In genomic region chr19:41439441-41440222, GRCh38 we compare ENCODE assay signal across 8 cellular contexts. TPM values are rescaled to one million over a fixed set of nuclear protein-coding genes. Genes with fewer than 3 reads are reported as not detected.
A peak's percentile ranks its signal among the peaks of the same experiment; 100 is the strongest.
DNase-seq lines count a peak whose midpoint lies in the region; ATAC-seq and TF ChIP-seq lines count a peak whose summit lies in the region.

TSS of gene DMAC2 (minus strand) at chr19:41439912. CDS start at chr19:41439899, 13 bp downstream.

- peak within 1 kb of the TSS; percentile 36 for H4K12ac ChIP-seq in trophoblast cell (ENCODE audit: low read depth, low read length)

- H3K4me3 ChIP-seq in SU-DHL-6 (ENCODE audit: insufficient read depth, low read length, poor library complexity, severe bottlenecking) (peak within 1 kb of the TSS; percentile 97), trophoblast cell (ENCODE audit: low read depth, low read length) (peak within 1 kb of the TSS; percentile 97), transverse colon (peak within 1 kb of the TSS; percentile 64 to 88 (median 80))

- H2BK12ac ChIP-seq in trophoblast cell (ENCODE audit: low read length): no peak within 1 kb of the TSS

- H3K79me1 ChIP-seq in trophoblast cell (ENCODE audit: low read length): peaks cover 2% of the 10 kb centered on the region

- H3K27ac ChIP-seq in SU-DHL-6 (ENCODE audit: low read depth, low read length) (peak within 1 kb of the TSS; percentile 52), adipose tissue (ENCODE audit: low read depth, low read length) (peak within 1 kb of the TSS; percentile 96), trophoblast cell (ENCODE audit: low read depth, low read length) (peak within 1 kb of the TSS; percentile 75), transverse colon (peak within 1 kb of the TSS; percentile 94 to 99 (median 97))

- in situ Hi-C loops in transverse colon (cut with MboI; ENCODE audit: low pct_ligation_motif_present in 1 of 4, low pct_unique_long_range_greater_than_20kb in 1 of 4, low sequenced_read_pairs in 3 of 4): loop anchor here in 1 of 4 donors (10.0 kb wide), 1 partner anchor 135 kb away; the partner anchor contains the start of gene CEACAM21

- intact Hi-C loops in cardiac septum (cut with DNase I) (loop anchor here (2.0 to 5.0 kb wide), 2 partner anchors 43 to 232 kb away; partner anchors contain the start of genes BCKDHA and EXOSC5), transverse colon (cut with DNase I; ENCODE audit: low total_unique reads) (no loop called here)

- no peaks in the 10 kb centered on the region for H3K9me2 ChIP-seq in SU-DHL-6 (replicated peaks; ENCODE audit: insufficient read depth, low read length)

- H3K23ac ChIP-seq in trophoblast cell (ENCODE audit: low read length): no peak within 1 kb of the TSS

- peak within 1 kb of the TSS; percentile 89 for H4K8ac ChIP-seq in trophoblast cell (ENCODE audit: low read depth, low read length)

- TF ChIP-seq EP300 in transverse colon (IDR thresholded peaks at IDR 0.05; ENCODE audit: low read depth): no peak

- peak within 1 kb of the TSS; percentile 10 for H3K4ac ChIP-seq in trophoblast cell (ENCODE audit: low read depth, low read length)

- H3K18ac ChIP-seq in trophoblast cell (ENCODE audit: low read length): peak within 1 kb of the TSS; percentile 47

- 1% methylated on average over 40 of the region's 40 CpGs for WGBS in adipose tissue, 3 donors
- WGBS in trophoblast cell (ENCODE audit: extremely low coverage, insufficient coverage, insufficient read length): no CpG with 5 or more reads among the region's 40 CpGs
- 0% methylated on average over 8 to 40 of the region's 40 CpGs for WGBS in transverse colon (ENCODE audit: low coverage in 1 of 2), 2 donors

- H3F3A ChIP-seq in SU-DHL-6 (ENCODE audit: insufficient read depth): no peaks in the 10 kb centered on the region

- H4K91ac ChIP-seq in trophoblast cell (ENCODE audit: low read depth, low read length): peak within 1 kb of the TSS; percentile 44

- H3K9ac ChIP-seq in SU-DHL-6 (ENCODE audit: low read length) (peak within 1 kb of the TSS; percentile 73), trophoblast cell (ENCODE audit: low read length) (peak within 1 kb of the TSS; percentile 96)

- H4K20me1 ChIP-seq in SU-DHL-6 (ENCODE audit: low read depth, low read length): no peaks in the 10 kb centered on the region

- H3K36me3 ChIP-seq in SU-DHL-6 (ENCODE audit: low read length) (no peaks in the 10 kb centered on the region), trophoblast cell (ENCODE audit: control insufficient read depth in 1 of 2, insufficient read depth in 2 of 2, low read length in 2 of 2) (peaks cover 9 to 10% of the 10 kb centered on the region in 2 experiments), transverse colon (peaks cover 0 to 3% (median 0%) of the 10 kb centered on the region in 4 donors)

- H2BK120ac ChIP-seq in trophoblast cell (ENCODE audit: insufficient read depth, low read length, poor library complexity): no peak within 1 kb of the TSS

- DNase-seq in NCI-H128 (lab: John Stamatoyannopoulos, UW; ENCODE audit: unreplicated experiment) (peak; percentile 98), cardiac septum (ENCODE audit: low spot score) (peak; percentile 99), trophoblast cell (peak; percentile 99), transverse colon (peak; percentile 99)

- TF ChIP-seq CTCF in GM12874 (IDR thresholded peaks at IDR 0.05; ENCODE audit: insufficient read depth, low read depth, low read length) (peak; percentile 56), SU-DHL-6 (IDR thresholded peaks at IDR 0.05; ENCODE audit: insufficient read depth, low read length, poor library complexity, severe bottlenecking) (peak; percentile 70), transverse colon (IDR thresholded peaks at IDR 0.05) (peak; percentile 37 to 57 (median 41))

- ATAC-seq in HG02759 (IDR thresholded peaks at IDR 0.05; ENCODE audit: unreplicated experiment): peak; percentile 94

- H3K9me3 ChIP-seq in SU-DHL-6 (ENCODE audit: insufficient read depth, low read length) (no peaks in the 10 kb centered on the region), trophoblast cell (ENCODE audit: insufficient read depth, low read depth, low read length) (peaks cover 2% of the 10 kb centered on the region), transverse colon (no peaks in the 10 kb centered on the region)

- peak within 1 kb of the TSS; percentile 56 for H3K14ac ChIP-seq in trophoblast cell (ENCODE audit: low read length)

- H3K4me2 ChIP-seq in SU-DHL-6 (ENCODE audit: low read depth, low read length, poor library complexity, severe bottlenecking) (peak within 1 kb of the TSS; percentile 79), trophoblast cell (ENCODE audit: low read length) (peak within 1 kb of the TSS; percentile 64)

- no peaks in the 10 kb centered on the region for H3K4me1 ChIP-seq in trophoblast cell (ENCODE audit: control insufficient read depth in 1 of 2, insufficient read depth in 2 of 2, low read length in 2 of 2)
- H3K4me1 ChIP-seq in transverse colon: peaks cover 0 to 20% (median 5%) of the 10 kb centered on the region in 4 donors

- H3K79me2 ChIP-seq in SU-DHL-6 (ENCODE audit: insufficient read depth, low read length) (peaks cover 11% of the 10 kb centered on the region), trophoblast cell (ENCODE audit: control insufficient read depth, insufficient read depth, low read length, poor library complexity) (no peaks in the 10 kb centered on the region)

- H3K27me3 ChIP-seq in SU-DHL-6 (ENCODE audit: low read length): no peaks in the 10 kb centered on the region
- no peaks in the 10 kb centered on the region for H3K27me3 ChIP-seq in trophoblast cell (ENCODE audit: insufficient read depth, low read length)
- H3K27me3 ChIP-seq in transverse colon: no peaks in the 10 kb centered on the region

- no peak within 1 kb of the TSS for H2AK5ac ChIP-seq in trophoblast cell (ENCODE audit: low read length)

- peak within 1 kb of the TSS; percentile 23 for H2BK5ac ChIP-seq in trophoblast cell (ENCODE audit: low read depth, low read length, poor library complexity)

- TF ChIP-seq POLR2A in transverse colon (IDR thresholded peaks at IDR 0.05): peak; percentile 82

- peak within 1 kb of the TSS; percentile 71 for H2AFZ ChIP-seq in SU-DHL-6 (ENCODE audit: low read depth, low read length, severe bottlenecking)
- H2AFZ ChIP-seq in trophoblast cell (ENCODE audit: insufficient read depth, low read length, poor library complexity): peak within 1 kb of the TSS; percentile 35

RNA-seq across cellular contexts. Expression of gene DMAC2, which starts in this region (rescaled TPM):
- 10 to 100 TPM; 28.4 to 45.2 (median 35.3) TPM for polyA plus RNA-seq in adipose tissue
- total RNA-seq in cardiac septum: 84.4 TPM
- polyA plus RNA-seq in trophoblast cell (2013): 48.6 and 50.5 TPM in 2 replicates
- 10 to 100 TPM; 15.9 to 65.8 (median 50.1) TPM for total RNA-seq in transverse colon

Comparison
In these comparisons a context has a peak if more than half of its experiments do, and no peak if none do; other contexts are left out.
1. Peak in every context shown above with its lines: DNase-seq, ATAC-seq, H3K4me3 ChIP-seq and H3K27ac ChIP-seq.